ENCODE assay signal across 32 cellular contexts in genomic region chr1:107707111-107707510, GRCh38.
"Had no signal": no experiment of that assay in that cellular context is flagged by ENCODE, and none has a peak within 500 bp of the region (broad histone marks: within the 10 kb centered on the region; RNA-seq: fewer than 3 reads in every experiment).

No MANE protein-coding gene starts in this region.

- H3K36me3 ChIP-seq: adrenal gland, breast epithelium, cardiac muscle cell, colonic mucosa, esophagus squamous epithelium, gastroesophageal sphincter had no signal

- ATAC-seq: activated CD4-positive, alpha-beta T cell treated with anti-CD3 and anti-CD28 coated beads for 36 hours; activated CD8-positive, alpha-beta memory T cell treated with anti-CD3 and anti-CD28 coated beads, Interleukin-2, amount 10 ng/mL, durations not matched to agents 7 days and 5 days; activated CD8-positive, alpha-beta T cell treated with anti-CD3 and anti-CD28 coated beads, Interleukin-2, amount 10 ng/mL, durations not matched to agents 7 days and 5 days; activated naive CD8-positive, alpha-beta T cell treated with anti-CD3 and anti-CD28 coated beads, Interleukin-2, amount 50 U/mL, for 24 hours; gastroesophageal sphincter; heart right ventricle had no signal

- DNase-seq: activated CD4-positive, alpha-beta memory T cell treated with anti-CD3 and anti-CD28 coated beads for 36 hours; activated CD4-positive, alpha-beta T cell treated with anti-CD3 and anti-CD28 coated beads for 36 hours; activated CD4-positive, alpha-beta T cell treated with anti-CD3 and anti-CD28 coated beads, Interleukin-2, amount 10 ng/mL, durations not matched to agents 24 days and 14 days; activated CD4-positive, CD25-positive, alpha-beta regulatory T cell; activated CD4-positive, CD25-positive, alpha-beta regulatory T cell treated with anti-CD3 and anti-CD28 coated beads, Interleukin-2, amount 50 U/mL, for 72 hours; activated CD8-positive, alpha-beta memory T cell treated with anti-CD3 and anti-CD28 coated beads, Interleukin-2, amount 10 ng/mL, durations not matched to agents 7 days and 5 days; activated CD8-positive, alpha-beta memory T cell treated with anti-CD3 and anti-CD28 coated beads, Interleukin-2, amount 50 U/mL, for 4 hours; activated CD8-positive, alpha-beta T cell treated with anti-CD3 and anti-CD28 coated beads, Interleukin-2, amount 10 ng/mL, durations not matched to agents 7 days and 5 days; activated effector memory CD4-positive, alpha-beta T cell treated with anti-CD3 and anti-CD28 coated beads, Interleukin-2, amount 50 U/mL, for 16 hours; activated naive CD4-positive, alpha-beta T cell treated with anti-CD3 and anti-CD28 coated beads for 36 hours; activated naive CD8-positive, alpha-beta T cell treated with anti-CD3 and anti-CD28 coated beads for 36 hours; activated naive CD8-positive, alpha-beta T cell treated with anti-CD3 and anti-CD28 coated beads, Interleukin-2, amount 50 U/mL, for 24 hours; activated T-cell treated with anti-CD3 and anti-CD28 coated beads, Interleukin-2, amount 50 U/mL, for 1 hour; activated T-cell treated with anti-CD3 and anti-CD28 coated beads, Interleukin-2, amount 50 U/mL, for 48 hours; adrenal gland; amygdala; aorta; central memory CD4-positive, alpha-beta T cell; colonic mucosa; effector CD8-positive, alpha-beta T cell; esophagus squamous epithelium; foreskin melanocyte; heart right ventricle; T-helper 2 cell had no signal

- H3K27ac Mint-ChIP-seq: activated CD4-positive, alpha-beta memory T cell treated with anti-CD3 and anti-CD28 coated beads for 36 hours; activated CD4-positive, alpha-beta T cell treated with anti-CD3 and anti-CD28 coated beads for 36 hours; activated CD4-positive, alpha-beta T cell treated with anti-CD3 and anti-CD28 coated beads, Interleukin-2, amount 10 ng/mL, durations not matched to agents 24 days and 14 days; activated CD8-positive, alpha-beta memory T cell treated with anti-CD3 and anti-CD28 coated beads, Interleukin-2, amount 10 ng/mL, durations not matched to agents 7 days and 5 days; activated CD8-positive, alpha-beta T cell treated with anti-CD3 and anti-CD28 coated beads, Interleukin-2, amount 10 ng/mL, durations not matched to agents 7 days and 5 days; activated naive CD4-positive, alpha-beta T cell treated with anti-CD3 and anti-CD28 coated beads for 36 hours; activated naive CD4-positive, alpha-beta T cell treated with anti-CD3 and anti-CD28 coated beads, Interleukin-2, amount 50 U/mL, for 24 hours; activated naive CD8-positive, alpha-beta T cell treated with anti-CD3 and anti-CD28 coated beads for 36 hours; activated naive CD8-positive, alpha-beta T cell treated with anti-CD3 and anti-CD28 coated beads, Interleukin-2, amount 50 U/mL, for 24 hours; activated T-helper 1 cell treated with anti-CD3 and anti-CD28 coated beads, Interleukin-12 subunit alpha, Interleukin-12 subunit beta, Interleukin-2, Interleukin-4 antibody, amounts not matched to agents 30 ng/mL and 10 ng/mL and 1 ng/mL, durations not matched to agents 14 hours and 24 hours and 36 hours; activated T-helper 2 cell treated with anti-CD3 and anti-CD28 coated beads, Interferon-gamma antibody, Interleukin-2, Interleukin-4, amounts not matched to agents 10 μg/mL and 5 μg/mL and 100 μg/mL, durations not matched to agents 14 hours and 24 hours and 36 hours; brain had no signal

- H3K27me3 ChIP-seq: adrenal gland, breast epithelium, cardiac muscle cell, colonic mucosa, esophagus squamous epithelium, gastroesophageal sphincter, heart right ventricle had no signal

- H3K9me3 ChIP-seq: breast epithelium, colonic mucosa, esophagus squamous epithelium had no signal

- H3K4me3 ChIP-seq: adrenal gland, breast epithelium, cardiac muscle cell, colonic mucosa, esophagus squamous epithelium, gastroesophageal sphincter, heart right ventricle had no signal

- H3K9me3 Mint-ChIP-seq: activated CD4-positive, alpha-beta memory T cell treated with anti-CD3 and anti-CD28 coated beads for 36 hours; activated CD4-positive, alpha-beta T cell treated with anti-CD3 and anti-CD28 coated beads, Interleukin-2, amount 10 ng/mL, durations not matched to agents 24 days and 14 days; activated naive CD4-positive, alpha-beta T cell treated with anti-CD3 and anti-CD28 coated beads for 36 hours; activated naive CD4-positive, alpha-beta T cell treated with anti-CD3 and anti-CD28 coated beads, Interleukin-2, amount 50 U/mL, for 24 hours; activated naive CD8-positive, alpha-beta T cell treated with anti-CD3 and anti-CD28 coated beads for 36 hours; activated naive CD8-positive, alpha-beta T cell treated with anti-CD3 and anti-CD28 coated beads, Interleukin-2, amount 50 U/mL, for 24 hours; activated T-helper 1 cell treated with anti-CD3 and anti-CD28 coated beads, Interleukin-12 subunit alpha, Interleukin-12 subunit beta, Interleukin-2, Interleukin-4 antibody, amounts not matched to agents 30 ng/mL and 10 ng/mL and 1 ng/mL, durations not matched to agents 14 hours and 24 hours and 36 hours; activated T-helper 2 cell treated with anti-CD3 and anti-CD28 coated beads, Interferon-gamma antibody, Interleukin-2, Interleukin-4, amounts not matched to agents 10 μg/mL and 5 μg/mL and 100 μg/mL, durations not matched to agents 14 hours and 24 hours and 36 hours had no signal

- H3K4me1 ChIP-seq: adrenal gland, breast epithelium, colonic mucosa, esophagus squamous epithelium, gastroesophageal sphincter, heart right ventricle had no signal

- H3K4me3 Mint-ChIP-seq: activated CD4-positive, alpha-beta memory T cell treated with anti-CD3 and anti-CD28 coated beads for 36 hours; activated CD4-positive, alpha-beta T cell treated with anti-CD3 and anti-CD28 coated beads for 36 hours; activated CD4-positive, alpha-beta T cell treated with anti-CD3 and anti-CD28 coated beads, Interleukin-2, amount 10 ng/mL, durations not matched to agents 24 days and 14 days; activated CD8-positive, alpha-beta memory T cell treated with anti-CD3 and anti-CD28 coated beads, Interleukin-2, amount 10 ng/mL, durations not matched to agents 7 days and 5 days; activated CD8-positive, alpha-beta T cell treated with anti-CD3 and anti-CD28 coated beads, Interleukin-2, amount 10 ng/mL, durations not matched to agents 7 days and 5 days; activated naive CD4-positive, alpha-beta T cell treated with anti-CD3 and anti-CD28 coated beads for 36 hours; activated naive CD4-positive, alpha-beta T cell treated with anti-CD3 and anti-CD28 coated beads, Interleukin-2, amount 50 U/mL, for 24 hours; activated naive CD8-positive, alpha-beta T cell treated with anti-CD3 and anti-CD28 coated beads for 36 hours; activated naive CD8-positive, alpha-beta T cell treated with anti-CD3 and anti-CD28 coated beads, Interleukin-2, amount 50 U/mL, for 24 hours; activated T-helper 1 cell treated with anti-CD3 and anti-CD28 coated beads, Interleukin-12 subunit alpha, Interleukin-12 subunit beta, Interleukin-2, Interleukin-4 antibody, amounts not matched to agents 30 ng/mL and 10 ng/mL and 1 ng/mL, durations not matched to agents 14 hours and 24 hours and 36 hours; brain had no signal

- H3K4me1 Mint-ChIP-seq: activated CD4-positive, alpha-beta T cell treated with anti-CD3 and anti-CD28 coated beads for 36 hours; activated CD4-positive, alpha-beta T cell treated with anti-CD3 and anti-CD28 coated beads, Interleukin-2, amount 10 ng/mL, durations not matched to agents 24 days and 14 days; activated CD8-positive, alpha-beta memory T cell treated with anti-CD3 and anti-CD28 coated beads, Interleukin-2, amount 10 ng/mL, durations not matched to agents 7 days and 5 days; activated naive CD4-positive, alpha-beta T cell treated with anti-CD3 and anti-CD28 coated beads, Interleukin-2, amount 50 U/mL, for 24 hours; activated naive CD8-positive, alpha-beta T cell treated with anti-CD3 and anti-CD28 coated beads, Interleukin-2, amount 50 U/mL, for 24 hours; brain had no signal

- H3K36me3 Mint-ChIP-seq: activated CD8-positive, alpha-beta memory T cell treated with anti-CD3 and anti-CD28 coated beads, Interleukin-2, amount 10 ng/mL, durations not matched to agents 7 days and 5 days had no signal

- H3K27ac ChIP-seq: adrenal gland, breast epithelium, cardiac muscle cell, colonic mucosa, epithelial cell of prostate, esophagus squamous epithelium, gastroesophageal sphincter, heart right ventricle had no signal

- H3K27me3 Mint-ChIP-seq: activated CD4-positive, alpha-beta memory T cell treated with anti-CD3 and anti-CD28 coated beads for 36 hours; activated CD4-positive, alpha-beta T cell treated with anti-CD3 and anti-CD28 coated beads for 36 hours; activated CD4-positive, alpha-beta T cell treated with anti-CD3 and anti-CD28 coated beads, Interleukin-2, amount 10 ng/mL, durations not matched to agents 24 days and 14 days; activated CD8-positive, alpha-beta memory T cell treated with anti-CD3 and anti-CD28 coated beads, Interleukin-2, amount 10 ng/mL, durations not matched to agents 7 days and 5 days; activated naive CD4-positive, alpha-beta T cell treated with anti-CD3 and anti-CD28 coated beads, Interleukin-2, amount 50 U/mL, for 24 hours; activated naive CD8-positive, alpha-beta T cell treated with anti-CD3 and anti-CD28 coated beads for 36 hours; activated naive CD8-positive, alpha-beta T cell treated with anti-CD3 and anti-CD28 coated beads, Interleukin-2, amount 50 U/mL, for 24 hours; brain had no signal
